Comparison of ENCODE assay signal across 8 cellular contexts in genomic region chr19:40690050-40690698, GRCh38. TPM values are rescaled to one million over a fixed set of nuclear protein-coding genes. Genes with fewer than 3 reads are reported as not detected.
DNase-seq lines count a peak whose midpoint lies in the region; ATAC-seq and TF ChIP-seq lines count a peak whose summit lies in the region.

TSS of gene NUMBL (minus strand) at chr19:40690651. CDS start at chr19:40690483, 168 bp downstream.

- WGBS in esophagus, 2 donors: 2 to 6% methylated on average over 14 to 51 of the region's 51 CpGs

- TF ChIP-seq POLR2A in Peyer's patch (IDR thresholded peaks at IDR 0.05): no peak

- H3K27ac ChIP-seq in Peyer's patch (peak within 1 kb of the TSS; percentile 76 to 85 (median 80)), esophagus (ENCODE audit: low read depth in 2 of 2, low read length in 1 of 2) (peak within 1 kb of the TSS; percentile 92 to 94)

- ATAC-seq in GM19455 (IDR thresholded peaks at IDR 0.05; ENCODE audit: unreplicated experiment) (peak; percentile 12), GM18519 (IDR thresholded peaks at IDR 0.05; ENCODE audit: low FRiP score, unreplicated experiment) (no peak), HG03439 (IDR thresholded peaks at IDR 0.05; ENCODE audit: unreplicated experiment) (no peak), GM19035 (IDR thresholded peaks at IDR 0.05; ENCODE audit: unreplicated experiment) (no peak)

- H3K4me3 ChIP-seq in Peyer's patch (peak within 1 kb of the TSS; percentile 58 to 71 (median 60)), esophagus (ENCODE audit: low read depth in 1 of 2, low read length in 2 of 2) (peak within 1 kb of the TSS; percentile 57 to 64), neuron (ENCODE audit: low read length) (peak within 1 kb of the TSS; percentile 46)

- H3K27me3 ChIP-seq in Peyer's patch (no peaks in the 10 kb centered on the region), esophagus (ENCODE audit: control insufficient read depth in 1 of 2, insufficient read depth in 2 of 2, low read length in 2 of 2) (no peaks in the 10 kb centered on the region), neuron (ENCODE audit: insufficient read depth, low read length) (no peaks in the 10 kb centered on the region)

- H3K9me3 ChIP-seq in Peyer's patch: no peaks in the 10 kb centered on the region
- no peaks in the 10 kb centered on the region for H3K9me3 ChIP-seq in esophagus (ENCODE audit: control insufficient read depth in 2 of 2, insufficient read depth in 1 of 2, low read depth in 1 of 2, low read length in 1 of 2)
- no peaks in the 10 kb centered on the region for H3K9me3 ChIP-seq in neuron (ENCODE audit: low read length)

- peaks cover 0 to 19% (median 11%) of the 10 kb centered on the region in 4 donors for H3K4me1 ChIP-seq in Peyer's patch
- H3K4me1 ChIP-seq in esophagus (ENCODE audit: control insufficient read depth in 2 of 2, insufficient read depth in 2 of 2, low read length in 1 of 2): peaks cover 3 to 26% of the 10 kb centered on the region in 2 donors
- H3K4me1 ChIP-seq in neuron (ENCODE audit: insufficient read depth, low read length): peaks cover 20% of the 10 kb centered on the region

- peaks cover 0 to 17% (median 0%) of the 10 kb centered on the region in 3 donors for H3K36me3 ChIP-seq in Peyer's patch
- peaks cover 0 to 14% of the 10 kb centered on the region in 2 donors for H3K36me3 ChIP-seq in esophagus (ENCODE audit: control insufficient read depth in 2 of 2, insufficient read depth in 2 of 2, low read length in 1 of 2)
- H3K36me3 ChIP-seq in neuron (ENCODE audit: insufficient read depth, low read length): peaks cover 25% of the 10 kb centered on the region

- DNase-seq in Peyer's patch: no peak
- DNase-seq in globus pallidus (ENCODE audit: low spot score): no peak

- no peak for TF ChIP-seq CTCF in Peyer's patch (IDR thresholded peaks at IDR 0.05)

- H2AFZ ChIP-seq in neuron (ENCODE audit: low read depth, low read length): peak within 1 kb of the TSS; percentile 32

RNA-seq across cellular contexts. Expression of gene NUMBL, which starts in this region (rescaled TPM):
- total RNA-seq in Peyer's patch: 100 to 1,000 TPM in 1 of 4 donors, 10 to 100 TPM in 3; 10.9 to 151 (median 27.9) TPM
- 10 to 100 TPM in 1 of 2 donors, 1 to 10 TPM in 1; 9.0 to 14.4 TPM for polyA plus RNA-seq in esophagus
